ENCODE assay signal across 8 cellular contexts in genomic region chr3:52280046-52280445, GRCh38. TPM values are rescaled to one million over a fixed set of nuclear protein-coding genes. Genes with fewer than 3 reads are reported as not detected.
A peak's percentile ranks its signal among the peaks of the same experiment; 100 is the strongest.
DNase-seq lines count a peak whose midpoint lies in the region; ATAC-seq and TF ChIP-seq lines count a peak whose summit lies in the region.

No MANE protein-coding gene starts in this region.

- CTCF ChIA-PET in OCI-LY7 (lab: Charles Lee; ENCODE audit: unreplicated experiment), result interaction anchor here (0.9 kb wide), 1 partner anchor 78 kb away, joined by 3 read pairs; no protein-coding TSS in a partner anchor

- BruUV-seq in OCI-LY7 (replicated peaks; lab: Mats Ljungman, UMichigan), result no TSS peak

- no peaks in the 10 kb centered on the region for H3K9me2 ChIP-seq in OCI-LY7 (ENCODE audit: insufficient read depth, low read length)

- no peak overlapping the region for H3K4me3 ChIP-seq in HL-60 (replicated peaks; ENCODE audit: insufficient read depth, low read length)
- H3K4me3 ChIP-seq in Peyer's patch, result no peak overlapping the region
- peak overlapping the region in 2 of 4 donors; percentile 90 to 92 for H3K4me3 ChIP-seq in esophagus muscularis mucosa
- peak overlapping the region in 2 of 4 donors; percentile 81 to 85 for H3K4me3 ChIP-seq in sigmoid colon
- H3K4me3 ChIP-seq in OCI-LY7 (ENCODE audit: low read depth, low read length, poor library complexity, severe bottlenecking), result no peak overlapping the region

- no peaks in the 10 kb centered on the region for H3K27me3 ChIP-seq in HL-60 (ENCODE audit: insufficient read depth, poor library complexity, severe bottlenecking)
- no peaks in the 10 kb centered on the region for H3K27me3 ChIP-seq in Peyer's patch
- H3K27me3 ChIP-seq in esophagus muscularis mucosa, result no peaks in the 10 kb centered on the region
- no peaks in the 10 kb centered on the region for H3K27me3 ChIP-seq in sigmoid colon

- H3K4me2 ChIP-seq in OCI-LY7 (ENCODE audit: low read length), result no peak overlapping the region

- TF ChIP-seq CTCF in HL-60 (IDR thresholded peaks at IDR 0.05; ENCODE audit: insufficient read depth, low read length) (no peak), Peyer's patch (IDR thresholded peaks at IDR 0.05) (no peak), esophagus muscularis mucosa (IDR thresholded peaks at IDR 0.05) (no peak), sigmoid colon (IDR thresholded peaks at IDR 0.05) (no peak), OCI-LY7 (conservative IDR thresholded peaks at IDR 0.05; ENCODE audit: low read length) (no peak)

- no peak for ATAC-seq in HG03159 (IDR thresholded peaks at IDR 0.05; ENCODE audit: unreplicated experiment)

- peak overlapping the region; percentile 92 for H3K27ac ChIP-seq in HL-60 (replicated peaks)
- H3K27ac ChIP-seq in Peyer's patch, result peak overlapping the region; percentile 95 to 100 (median 97)
- peak overlapping the region; percentile 94 to 98 (median 97) for H3K27ac ChIP-seq in esophagus muscularis mucosa (replicated peaks in 1 of 4)
- peak overlapping the region; percentile 94 to 99 (median 96) for H3K27ac ChIP-seq in sigmoid colon
- H3K27ac ChIP-seq in OCI-LY7 (ENCODE audit: low read depth, low read length, poor library complexity, severe bottlenecking), result no peak overlapping the region

- H2AFZ ChIP-seq in OCI-LY7 (ENCODE audit: low read length), result no peak overlapping the region

- peaks cover 0 to 40% (median 10%) of the 10 kb centered on the region in 4 donors for H3K4me1 ChIP-seq in Peyer's patch
- H3K4me1 ChIP-seq in esophagus muscularis mucosa, result peaks cover 35 to 40% (median 37%) of the 10 kb centered on the region in 4 donors
- peaks cover 0 to 40% (median 37%) of the 10 kb centered on the region in 4 donors for H3K4me1 ChIP-seq in sigmoid colon
- H3K4me1 ChIP-seq in OCI-LY7 (ENCODE audit: insufficient read depth, low read length, poor library complexity, severe bottlenecking), result peaks cover 29% of the 10 kb centered on the region

- 13% methylated on average over 6 of the region's 6 CpGs for WGBS in esophagus muscularis mucosa
- WGBS in sigmoid colon, 2 donors, result 46 to 57% methylated on average over 6 of the region's 6 CpGs

- peaks cover 15% of the 10 kb centered on the region for H4K20me1 ChIP-seq in OCI-LY7 (ENCODE audit: insufficient read depth, low read length)

- DNase-seq in HL-60 (ENCODE audit: low read depth in 1 of 2, low spot score in 1 of 2) (no peak), Peyer's patch (no peak), esophagus muscularis mucosa (ENCODE audit: extremely low spot score) (no peak), sigmoid colon (no peak), A172 (ENCODE audit: low spot score) (no peak), OCI-LY7 (ENCODE audit: low spot score) (no peak)
- DNase-seq in stimulated activated naive CD4-positive, alpha-beta T cell (lab: John Stamatoyannopoulos, UW), result no peak

- no peak for TF ChIP-seq EP300 in esophagus muscularis mucosa (IDR thresholded peaks at IDR 0.05)
- TF ChIP-seq EP300 in sigmoid colon (IDR thresholded peaks at IDR 0.05), result no peak

- intact Hi-C loops in esophagus muscularis mucosa (cut with DNase I) (no loop called here), sigmoid colon (cut with DNase I) (no loop called here), OCI-LY7 (cut with micrococcal nuclease; ENCODE audit: unreplicated experiment) (no loop called here)

- TF ChIP-seq POLR2A in Peyer's patch (IDR thresholded peaks at IDR 0.05) (no peak), esophagus muscularis mucosa (IDR thresholded peaks at IDR 0.05; ENCODE audit: low read depth) (no peak), sigmoid colon (IDR thresholded peaks at IDR 0.05) (no peak)

- H3K79me2 ChIP-seq in OCI-LY7 (ENCODE audit: insufficient read depth, low read depth, low read length), result peaks cover 31% of the 10 kb centered on the region

- POLR2A ChIA-PET in OCI-LY7 (lab: Charles Lee), result interaction anchor here (0.7 to 2.0 kb wide), 4 partner anchors 9 to 55 kb away, joined by 3 to 13 read pairs (median 4); partner anchors contain the start of genes TLR9 and TWF2

- H3K9me3 ChIP-seq in Peyer's patch, result no peaks in the 10 kb centered on the region
- no peaks in the 10 kb centered on the region for H3K9me3 ChIP-seq in esophagus muscularis mucosa
- no peaks in the 10 kb centered on the region for H3K9me3 ChIP-seq in sigmoid colon
- no peaks in the 10 kb centered on the region for H3K9me3 ChIP-seq in OCI-LY7 (ENCODE audit: low read length)

- H3K36me3 ChIP-seq in Peyer's patch (no peaks in the 10 kb centered on the region), esophagus muscularis mucosa (peaks cover 0 to 9% (median 3%) of the 10 kb centered on the region in 4 donors), sigmoid colon (peaks cover 0 to 7% (median 0%) of the 10 kb centered on the region in 4 donors), OCI-LY7 (ENCODE audit: insufficient read depth, low read length) (peaks cover 21% of the 10 kb centered on the region)

RNA-seq across cellular contexts. Expression of gene WDR82, which starts 1.6 kb away (rescaled TPM):
- 10 to 100 TPM; 29.7 to 44.0 (median 38.3) TPM for total RNA-seq in Peyer's patch
- 100 to 1,000 TPM in 1 of 4 donors, 10 to 100 TPM in 3; 62.6 to 101 (median 80.9) TPM for total RNA-seq in esophagus muscularis mucosa
- total RNA-seq in sigmoid colon, result 10 to 100 TPM; 44.4 to 54.9 (median 48.0) TPM
- polyA plus RNA-seq in sigmoid colon, result 10 to 100 TPM; 22.2 to 50.2 (median 28.4) TPM
- total RNA-seq in A172 (2014; rRNA removed; shearing (Covaris generic)), result 42.0 and 46.2 TPM in 2 replicates
- 27.8 and 38.5 TPM in 2 replicates for total RNA-seq in OCI-LY7 (2014; rRNA removed; shearing (Covaris generic))
- 66.2 and 67.9 TPM in 2 replicates for total RNA-seq in OCI-LY7 (2022)

RNA-seq across cellular contexts. Expression of gene GLYCTK, which starts 7.6 kb away (rescaled TPM):
- total RNA-seq in Peyer's patch (100 to 1,000 TPM in 3 of 4 donors, 10 to 100 TPM in 1; 89.1 to 274 (median 224) TPM), esophagus muscularis mucosa (1 to 10 TPM; 4.1 to 5.3 (median 4.8) TPM), sigmoid colon (1 to 10 TPM; 1.6 to 4.6 (median 3.8) TPM), OCI-LY7 (2022) (28.6 and 29.6 TPM in 2 replicates)
- 10 to 100 TPM; 20.4 to 48.2 (median 48.1) TPM for polyA plus RNA-seq in sigmoid colon
- total RNA-seq in A172 (2014; rRNA removed; shearing (Covaris generic)), result 5.4 and 6.8 TPM in 2 replicates
- total RNA-seq in OCI-LY7 (2014; rRNA removed; shearing (Covaris generic)), result 24.5 and 28.1 TPM in 2 replicates

RNA-seq across cellular contexts. Expression of gene PPM1M, which starts 34.5 kb away (rescaled TPM):
- total RNA-seq in Peyer's patch, result 10 to 100 TPM in 1 of 4 donors, 1 to 10 TPM in 3; 4.0 to 32.2 (median 6.7) TPM
- total RNA-seq in esophagus muscularis mucosa, result 10 to 100 TPM; 24.1 to 35.7 (median 32.4) TPM
- 10 to 100 TPM; 21.7 to 28.2 (median 24.8) TPM for total RNA-seq in sigmoid colon
- polyA plus RNA-seq in sigmoid colon, result 10 to 100 TPM in 2 of 3 donors, 1 to 10 TPM in 1; 5.8 to 16.9 (median 11.4) TPM
- 15.6 and 19.5 TPM in 2 replicates for total RNA-seq in A172 (2014; rRNA removed; shearing (Covaris generic))
- 1.1 and 4.4 TPM in 2 replicates for total RNA-seq in OCI-LY7 (2014; rRNA removed; shearing (Covaris generic))
- 13.8 and 15.6 TPM in 2 replicates for total RNA-seq in OCI-LY7 (2022)

RNA-seq across cellular contexts. Expression of gene DNAH1, which starts 36.1 kb away (rescaled TPM):
- 100 to 1,000 TPM in 1 of 4 donors, 10 to 100 TPM in 3; 19.3 to 103 (median 64.2) TPM for total RNA-seq in Peyer's patch
- 1 to 10 TPM; 3.4 to 5.4 (median 3.6) TPM for total RNA-seq in esophagus muscularis mucosa
- 1 to 10 TPM; 2.3 to 8.6 (median 6.1) TPM for total RNA-seq in sigmoid colon
- polyA plus RNA-seq in sigmoid colon, result 1 to 10 TPM; 1.2 to 7.7 (median 1.4) TPM
- total RNA-seq in A172 (2014; rRNA removed; shearing (Covaris generic)), result 0.69 and 3.1 TPM in 2 replicates
- 14.2 and 18.3 TPM in 2 replicates for total RNA-seq in OCI-LY7 (2014; rRNA removed; shearing (Covaris generic))
- total RNA-seq in OCI-LY7 (2022), result 5.8 and 10.5 TPM in 2 replicates

RNA-seq across cellular contexts. Expression of gene TWF2, which starts 41.1 kb away (rescaled TPM):
- total RNA-seq in Peyer's patch (10 to 100 TPM; 46.2 to 68.8 (median 59.3) TPM), esophagus muscularis mucosa (10 to 100 TPM; 66.4 to 89.5 (median 79.9) TPM), sigmoid colon (10 to 100 TPM; 40.4 to 57.3 (median 50.8) TPM), OCI-LY7 (2022) (60.2 and 64.9 TPM in 2 replicates)
- 10 to 100 TPM; 62.5 to 79.3 (median 65.3) TPM for polyA plus RNA-seq in sigmoid colon
- 93.0 and 94.6 TPM in 2 replicates for total RNA-seq in A172 (2014; rRNA removed; shearing (Covaris generic))
- total RNA-seq in OCI-LY7 (2014; rRNA removed; shearing (Covaris generic)), result 40.0 and 52.8 TPM in 2 replicates
